ENCODE assay signal across 20 cellular contexts in genomic region chr11:12876988-12877387, GRCh38.
"Had no signal": no experiment of that assay in that cellular context is flagged by ENCODE, and none has a peak within 500 bp of the region (broad histone marks: within the 10 kb centered on the region; RNA-seq: fewer than 3 reads in every experiment).

No MANE protein-coding gene starts in this region.

- H3K4me1 ChIP-seq: thyroid gland, upper lobe of right lung had no signal

- H3K4me3 Mint-ChIP-seq: natural killer cell treated with Interleukin-12 subunit alpha and Interleukin-12 subunit beta and Interleukin-15 and Interleukin-18, amount 100 ng/mL, for 72 hours; neural progenitor cell; stimulated activated effector memory CD8-positive, alpha-beta T cell treated with anti-CD3 and anti-CD28 coated beads, Interleukin-12 subunit alpha, Interleukin-12 subunit beta, amount 100 ng/mL, for 72 hours had no signal

- H3K9me3 ChIP-seq: heart left ventricle, ovary, suprapubic skin, thyroid gland, upper lobe of right lung had no signal

- H3K9me3 Mint-ChIP-seq: natural killer cell treated with Interleukin-12 subunit alpha and Interleukin-12 subunit beta and Interleukin-15 and Interleukin-18, amount 100 ng/mL, for 72 hours; neural progenitor cell; stimulated activated effector memory CD8-positive, alpha-beta T cell treated with anti-CD3 and anti-CD28 coated beads, Interleukin-12 subunit alpha, Interleukin-12 subunit beta, amount 100 ng/mL, for 72 hours had no signal

- H3K36me3 ChIP-seq: neural progenitor cell, ovary had no signal

- H3K36me3 Mint-ChIP-seq: natural killer cell treated with Interleukin-12 subunit alpha and Interleukin-12 subunit beta and Interleukin-15 and Interleukin-18, amount 100 ng/mL, for 72 hours; stimulated activated effector memory CD8-positive, alpha-beta T cell treated with anti-CD3 and anti-CD28 coated beads, Interleukin-12 subunit alpha, Interleukin-12 subunit beta, amount 100 ng/mL, for 72 hours had no signal

- H3K27me3 ChIP-seq: dorsolateral prefrontal cortex, heart left ventricle, neural progenitor cell, ovary, suprapubic skin, thyroid gland, upper lobe of right lung had no signal

- H3K4me1 Mint-ChIP-seq: stimulated activated effector memory CD8-positive, alpha-beta T cell treated with anti-CD3 and anti-CD28 coated beads, Interleukin-12 subunit alpha, Interleukin-12 subunit beta, amount 100 ng/mL, for 72 hours had no signal

- H3K4me3 ChIP-seq: dorsolateral prefrontal cortex, heart left ventricle, neural progenitor cell, ovary, smooth muscle cell, suprapubic skin, thyroid gland, upper lobe of right lung had no signal

- FAIRE-seq: frontal cortex, islet of Langerhans had no signal

- DNase-seq: cortex of kidney; dorsolateral prefrontal cortex; effector CD8-positive, alpha-beta T cell; heart left ventricle; hypothalamus; kidney glomerular epithelial cell; ovary; right cardiac atrium; stimulated activated CD4-positive, alpha-beta T cell treated with anti-CD3 and anti-CD28 coated beads, Interleukin-2, amount 100 ng/mL, for 48 hours; stimulated activated CD8-positive, alpha-beta memory T cell treated with anti-CD3 and anti-CD28 coated beads, Interleukin-4, amount 100 ng/mL, for 48 hours; stimulated activated naive CD8-positive, alpha-beta T cell treated with anti-CD3 and anti-CD28 coated beads, Interleukin-15, Interleukin-2, amounts not matched to agents 100 U/mL and 50 U/mL, for 24 hours; upper lobe of right lung had no signal

- H3K27ac Mint-ChIP-seq: natural killer cell treated with Interleukin-12 subunit alpha and Interleukin-12 subunit beta and Interleukin-15 and Interleukin-18, amount 100 ng/mL, for 72 hours; neural progenitor cell; stimulated activated effector memory CD8-positive, alpha-beta T cell treated with anti-CD3 and anti-CD28 coated beads, Interleukin-12 subunit alpha, Interleukin-12 subunit beta, amount 100 ng/mL, for 72 hours had no signal

- H2AFZ ChIP-seq: neural progenitor cell had no signal

- H3K4me2 ChIP-seq: neural progenitor cell, smooth muscle cell had no signal

- H3K27ac ChIP-seq: dorsolateral prefrontal cortex, neural progenitor cell, ovary, suprapubic skin, thyroid gland, upper lobe of right lung had no signal
